1 cellular context compared by ENCODE assay signal in genomic region chr17:82592289-82592683, GRCh38.
TF ChIP-seq lines count a peak whose summit lies in the region.

No MANE protein-coding gene starts in this region.

TF ChIP-seq in HepG2, 621 proteins besides CTCF, POLR2A, EP300 and RAD21 (continued from another document):
- TF ChIP-seq ARID5B (CRISPR knock-in tag; IDR thresholded peaks at IDR 0.05): no peak
- TF ChIP-seq YEATS4 (CRISPR knock-in tag; IDR thresholded peaks at IDR 0.05; ENCODE audit: borderline replicate concordance): no peak
- TF ChIP-seq FOXK2 (IDR thresholded peaks at IDR 0.05): no peak
- peak; percentile 66 for TF ChIP-seq RBM22 (optimal IDR thresholded peaks at IDR 0.05; ENCODE audit: low read length)
- no peak for TF ChIP-seq ZSCAN25 (CRISPR knock-in tag; IDR thresholded peaks at IDR 0.05)
- TF ChIP-seq ZFY (CRISPR knock-in tag; IDR thresholded peaks at IDR 0.05): no peak
- TF ChIP-seq CCDC6 (CRISPR knock-in tag; IDR thresholded peaks at IDR 0.05): 0 out of 2 replicates have a peak, but pooled peaks have one; percentile 7
- TF ChIP-seq ZFP37 (CRISPR knock-in tag; IDR thresholded peaks at IDR 0.05; ENCODE audit: borderline replicate concordance): no peak
- TF ChIP-seq SSRP1 (CRISPR knock-in tag; IDR thresholded peaks at IDR 0.05): no peak
- TF ChIP-seq ZNF720 (CRISPR knock-in tag; IDR thresholded peaks at IDR 0.05): no peak
- TF ChIP-seq ZNF44 (CRISPR knock-in tag; IDR thresholded peaks at IDR 0.05): no peak
- TF ChIP-seq, protein P1, sequence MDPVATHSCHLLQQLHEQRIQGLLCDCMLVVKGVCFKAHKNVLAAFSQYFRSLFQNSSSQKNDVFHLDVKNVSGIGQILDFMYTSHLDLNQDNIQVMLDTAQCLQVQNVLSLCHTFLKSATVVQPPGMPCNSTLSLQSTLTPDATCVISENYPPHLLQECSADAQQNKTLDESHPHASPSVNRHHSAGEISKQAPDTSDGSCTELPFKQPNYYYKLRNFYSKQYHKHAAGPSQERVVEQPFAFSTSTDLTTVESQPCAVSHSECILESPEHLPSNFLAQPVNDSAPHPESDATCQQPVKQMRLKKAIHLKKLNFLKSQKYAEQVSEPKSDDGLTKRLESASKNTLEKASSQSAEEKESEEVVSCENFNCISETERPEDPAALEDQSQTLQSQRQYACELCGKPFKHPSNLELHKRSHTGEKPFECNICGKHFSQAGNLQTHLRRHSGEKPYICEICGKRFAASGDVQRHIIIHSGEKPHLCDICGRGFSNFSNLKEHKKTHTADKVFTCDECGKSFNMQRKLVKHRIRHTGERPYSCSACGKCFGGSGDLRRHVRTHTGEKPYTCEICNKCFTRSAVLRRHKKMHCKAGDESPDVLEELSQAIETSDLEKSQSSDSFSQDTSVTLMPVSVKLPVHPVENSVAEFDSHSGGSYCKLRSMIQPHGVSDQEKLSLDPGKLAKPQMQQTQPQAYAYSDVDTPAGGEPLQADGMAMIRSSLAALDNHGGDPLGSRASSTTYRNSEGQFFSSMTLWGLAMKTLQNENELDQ (CRISPR knock-in tag; IDR thresholded peaks at IDR 0.05; ENCODE audit: borderline replicate concordance): no peak
- TF ChIP-seq, protein P2, sequence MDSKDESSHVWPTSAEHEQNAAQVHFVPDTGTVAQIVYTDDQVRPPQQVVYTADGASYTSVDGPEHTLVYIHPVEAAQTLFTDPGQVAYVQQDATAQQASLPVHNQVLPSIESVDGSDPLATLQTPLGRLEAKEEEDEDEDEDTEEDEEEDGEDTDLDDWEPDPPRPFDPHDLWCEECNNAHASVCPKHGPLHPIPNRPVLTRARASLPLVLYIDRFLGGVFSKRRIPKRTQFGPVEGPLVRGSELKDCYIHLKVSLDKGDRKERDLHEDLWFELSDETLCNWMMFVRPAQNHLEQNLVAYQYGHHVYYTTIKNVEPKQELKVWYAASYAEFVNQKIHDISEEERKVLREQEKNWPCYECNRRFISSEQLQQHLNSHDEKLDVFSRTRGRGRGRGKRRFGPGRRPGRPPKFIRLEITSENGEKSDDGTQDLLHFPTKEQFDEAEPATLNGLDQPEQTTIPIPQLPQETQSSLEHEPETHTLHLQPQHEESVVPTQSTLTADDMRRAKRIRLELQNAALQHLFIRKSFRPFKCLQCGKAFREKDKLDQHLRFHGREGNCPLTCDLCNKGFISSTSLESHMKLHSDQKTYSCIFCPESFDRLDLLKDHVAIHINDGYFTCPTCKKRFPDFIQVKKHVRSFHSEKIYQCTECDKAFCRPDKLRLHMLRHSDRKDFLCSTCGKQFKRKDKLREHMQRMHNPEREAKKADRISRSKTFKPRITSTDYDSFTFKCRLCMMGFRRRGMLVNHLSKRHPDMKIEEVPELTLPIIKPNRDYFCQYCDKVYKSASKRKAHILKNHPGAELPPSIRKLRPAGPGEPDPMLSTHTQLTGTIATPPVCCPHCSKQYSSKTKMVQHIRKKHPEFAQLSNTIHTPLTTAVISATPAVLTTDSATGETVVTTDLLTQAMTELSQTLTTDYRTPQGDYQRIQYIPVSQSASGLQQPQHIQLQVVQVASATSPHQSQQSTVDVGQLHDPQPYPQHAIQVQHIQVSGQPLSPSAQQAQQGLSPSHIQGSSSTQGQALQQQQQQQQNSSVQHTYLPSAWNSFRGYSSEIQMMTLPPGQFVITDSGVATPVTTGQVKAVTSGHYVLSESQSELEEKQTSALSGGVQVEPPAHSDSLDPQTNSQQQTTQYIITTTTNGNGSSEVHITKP (CRISPR knock-in tag; IDR thresholded peaks at IDR 0.05; ENCODE audit: low read depth): no peak
- TF ChIP-seq MAFK (conservative IDR thresholded peaks at IDR 0.05 in 1 of 2, IDR thresholded peaks at IDR 0.05 in 1 of 2; ENCODE audit: low read length in 2 of 2): no peak
- no peak for TF ChIP-seq IKZF1 (IDR thresholded peaks at IDR 0.05)
- no peak for TF ChIP-seq SP140L (CRISPR knock-in tag; IDR thresholded peaks at IDR 0.05; ENCODE audit: borderline replicate concordance)
- no peak for TF ChIP-seq ZNF282 (IDR thresholded peaks at IDR 0.05; ENCODE audit: partially characterized antibody)
- TF ChIP-seq, protein P3, sequence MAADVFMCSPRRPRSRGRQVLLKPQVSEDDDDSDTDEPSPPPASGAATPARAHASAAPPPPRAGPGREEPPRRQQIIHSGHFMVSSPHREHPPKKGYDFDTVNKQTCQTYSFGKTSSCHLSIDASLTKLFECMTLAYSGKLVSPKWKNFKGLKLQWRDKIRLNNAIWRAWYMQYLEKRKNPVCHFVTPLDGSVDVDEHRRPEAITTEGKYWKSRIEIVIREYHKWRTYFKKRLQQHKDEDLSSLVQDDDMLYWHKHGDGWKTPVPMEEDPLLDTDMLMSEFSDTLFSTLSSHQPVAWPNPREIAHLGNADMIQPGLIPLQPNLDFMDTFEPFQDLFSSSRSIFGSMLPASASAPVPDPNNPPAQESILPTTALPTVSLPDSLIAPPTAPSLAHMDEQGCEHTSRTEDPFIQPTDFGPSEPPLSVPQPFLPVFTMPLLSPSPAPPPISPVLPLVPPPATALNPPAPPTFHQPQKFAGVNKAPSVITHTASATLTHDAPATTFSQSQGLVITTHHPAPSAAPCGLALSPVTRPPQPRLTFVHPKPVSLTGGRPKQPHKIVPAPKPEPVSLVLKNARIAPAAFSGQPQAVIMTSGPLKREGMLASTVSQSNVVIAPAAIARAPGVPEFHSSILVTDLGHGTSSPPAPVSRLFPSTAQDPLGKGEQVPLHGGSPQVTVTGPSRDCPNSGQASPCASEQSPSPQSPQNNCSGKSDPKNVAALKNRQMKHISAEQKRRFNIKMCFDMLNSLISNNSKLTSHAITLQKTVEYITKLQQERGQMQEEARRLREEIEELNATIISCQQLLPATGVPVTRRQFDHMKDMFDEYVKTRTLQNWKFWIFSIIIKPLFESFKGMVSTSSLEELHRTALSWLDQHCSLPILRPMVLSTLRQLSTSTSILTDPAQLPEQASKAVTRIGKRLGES (CRISPR knock-in tag; IDR thresholded peaks at IDR 0.05; ENCODE audit: borderline replicate concordance): no peak
- TF ChIP-seq ZBTB7B (CRISPR knock-in tag; IDR thresholded peaks at IDR 0.05): no peak
- no peak for TF ChIP-seq ESRRA (CRISPR knock-in tag; IDR thresholded peaks at IDR 0.05; ENCODE audit: low read depth)
- no peak; the same call in 1 of the 2 replicates for TF ChIP-seq ZNF772 (CRISPR knock-in tag; IDR thresholded peaks at IDR 0.05)
